10 cellular contexts compared by ENCODE assay signal in genomic region chr14:22650960-22651521, GRCh38. TPM values are rescaled to one million over a fixed set of nuclear protein-coding genes. Genes with fewer than 3 reads are reported as not detected.
DNase-seq lines count a peak whose midpoint lies in the region; ATAC-seq lines count a peak whose summit lies in the region.
"Had no signal": no experiment of that assay in that cellular context is flagged by ENCODE, and none has a peak within 500 bp of the region (broad histone marks: within the 10 kb centered on the region; RNA-seq: fewer than 3 reads in every experiment).

No MANE protein-coding gene starts in this region.

- DNase-seq in EH (ENCODE audit: low read depth) = peak; percentile 38
- peak; percentile 77 for DNase-seq in NCI-H460 (ENCODE audit: extremely low read depth, low read depth)
- peak; percentile 14 for DNase-seq in fibroblast of gingiva (ENCODE audit: low read depth)
- DNase-seq in NOMO-1 treated with dmso at 0.1 percent for 144 hours (lab: John Stamatoyannopoulos, UW; ENCODE audit: unreplicated experiment) = no peak
- DNase-seq in SIG-M5 treated with dmso at 0.1 percent for 504 hours (lab: John Stamatoyannopoulos, UW; ENCODE audit: unreplicated experiment) = no peak
- DNase-seq: activated naive CD8-positive, alpha-beta T cell treated with anti-CD3 and anti-CD28 coated beads, Interleukin-2, amount 10 ng/mL, durations not matched to agents 7 days and 5 days; SHP77 treated with DMSO at 0.1 percent for 48 hours had no signal

- ATAC-seq in GM21381 (IDR thresholded peaks at IDR 0.05; ENCODE audit: unreplicated experiment) (peak; percentile 52), GM21515 (IDR thresholded peaks at IDR 0.05; ENCODE audit: unreplicated experiment) (no peak), GM21526 (IDR thresholded peaks at IDR 0.05; ENCODE audit: low FRiP score, unreplicated experiment) (no peak)

RNA-seq across cellular contexts. Expression of gene OR6J1, which starts 6.9 kb away (rescaled TPM):
- total RNA-seq in NCI-H460 (2014; rRNA removed; shearing (Covaris generic)) = not detected in 2 replicates
- polyA plus RNA-seq in NCI-H460 (2014; cell fraction: nucleus; rRNA removed) = not detected in 2 replicates
- total RNA-seq: activated naive CD8-positive, alpha-beta T cell treated with anti-CD3 and anti-CD28 coated beads, Interleukin-2, amount 10 ng/mL, durations not matched to agents 7 days and 5 days had no signal

RNA-seq across cellular contexts. Expression of gene ABHD4, which starts 52.9 kb away (rescaled TPM):
- 39.3 and 39.7 TPM in 2 replicates for total RNA-seq in NCI-H460 (2014; rRNA removed; shearing (Covaris generic))
- polyA plus RNA-seq in NCI-H460 (2014; cell fraction: nucleus; rRNA removed) = 33.7 and 40.2 TPM in 2 replicates

Comparison
In these comparisons a context has a peak if more than half of its experiments do, and no peak if none do; other contexts are left out.
1. DNase-seq: peak in EH (single experiment), NCI-H460 (single experiment) and fibroblast of gingiva (single experiment); none in NOMO-1 treated with dmso at 0.1 percent for 144 hours (single experiment) and SIG-M5 treated with dmso at 0.1 percent for 504 hours (single experiment).